In the genomic region with DNA sequence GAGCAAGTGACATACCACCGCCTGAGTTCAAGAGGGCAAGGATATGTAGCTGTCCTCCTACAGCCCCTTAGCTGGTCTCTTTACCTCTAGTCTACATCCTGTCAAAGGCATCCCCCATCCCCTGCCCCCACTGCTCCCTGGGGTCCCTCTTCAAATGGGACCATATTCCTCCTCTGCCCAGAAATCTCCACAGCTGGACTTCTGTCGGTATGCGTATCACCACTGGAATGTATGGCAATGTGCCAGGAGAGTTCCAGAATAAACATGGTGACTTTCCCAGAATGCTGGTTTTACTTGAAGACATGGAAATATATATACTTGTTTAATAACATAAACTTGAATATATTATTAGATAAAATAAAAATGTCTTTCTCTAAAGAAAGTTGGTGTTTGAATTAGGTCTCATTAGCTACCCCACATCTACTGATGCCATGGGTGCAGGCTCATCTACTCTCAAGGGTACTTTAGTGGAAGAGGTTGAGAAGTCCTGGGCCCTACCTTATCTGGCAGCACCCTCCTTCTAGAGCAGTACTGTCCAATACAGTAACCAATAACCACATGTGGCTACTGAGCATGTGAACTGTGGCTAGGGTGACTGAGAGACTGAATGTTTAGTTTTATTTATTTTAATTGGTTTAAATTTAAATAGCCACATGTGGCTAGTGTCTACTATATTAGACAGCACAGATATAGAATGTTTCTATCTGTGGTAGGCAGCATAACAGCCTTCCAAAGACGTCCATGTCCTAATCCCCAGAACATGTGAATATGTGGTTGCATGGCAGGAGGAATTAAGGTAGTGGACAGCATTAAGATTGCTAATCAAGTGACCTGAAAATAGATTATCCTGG, we compare ENCODE assay signal across 1 cellular context.
TF ChIP-seq lines count a peak whose summit lies in the region.

No MANE protein-coding gene starts in this region.

TF ChIP-seq in HepG2, 621 proteins besides CTCF, POLR2A, EP300 and RAD21 (continued from another document):
- TF ChIP-seq, protein P1, sequence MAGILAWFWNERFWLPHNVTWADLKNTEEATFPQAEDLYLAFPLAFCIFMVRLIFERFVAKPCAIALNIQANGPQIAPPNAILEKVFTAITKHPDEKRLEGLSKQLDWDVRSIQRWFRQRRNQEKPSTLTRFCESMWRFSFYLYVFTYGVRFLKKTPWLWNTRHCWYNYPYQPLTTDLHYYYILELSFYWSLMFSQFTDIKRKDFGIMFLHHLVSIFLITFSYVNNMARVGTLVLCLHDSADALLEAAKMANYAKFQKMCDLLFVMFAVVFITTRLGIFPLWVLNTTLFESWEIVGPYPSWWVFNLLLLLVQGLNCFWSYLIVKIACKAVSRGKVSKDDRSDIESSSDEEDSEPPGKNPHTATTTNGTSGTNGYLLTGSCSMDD (CRISPR knock-in tag; IDR thresholded peaks at IDR 0.05): no peak
- TF ChIP-seq, protein P2, sequence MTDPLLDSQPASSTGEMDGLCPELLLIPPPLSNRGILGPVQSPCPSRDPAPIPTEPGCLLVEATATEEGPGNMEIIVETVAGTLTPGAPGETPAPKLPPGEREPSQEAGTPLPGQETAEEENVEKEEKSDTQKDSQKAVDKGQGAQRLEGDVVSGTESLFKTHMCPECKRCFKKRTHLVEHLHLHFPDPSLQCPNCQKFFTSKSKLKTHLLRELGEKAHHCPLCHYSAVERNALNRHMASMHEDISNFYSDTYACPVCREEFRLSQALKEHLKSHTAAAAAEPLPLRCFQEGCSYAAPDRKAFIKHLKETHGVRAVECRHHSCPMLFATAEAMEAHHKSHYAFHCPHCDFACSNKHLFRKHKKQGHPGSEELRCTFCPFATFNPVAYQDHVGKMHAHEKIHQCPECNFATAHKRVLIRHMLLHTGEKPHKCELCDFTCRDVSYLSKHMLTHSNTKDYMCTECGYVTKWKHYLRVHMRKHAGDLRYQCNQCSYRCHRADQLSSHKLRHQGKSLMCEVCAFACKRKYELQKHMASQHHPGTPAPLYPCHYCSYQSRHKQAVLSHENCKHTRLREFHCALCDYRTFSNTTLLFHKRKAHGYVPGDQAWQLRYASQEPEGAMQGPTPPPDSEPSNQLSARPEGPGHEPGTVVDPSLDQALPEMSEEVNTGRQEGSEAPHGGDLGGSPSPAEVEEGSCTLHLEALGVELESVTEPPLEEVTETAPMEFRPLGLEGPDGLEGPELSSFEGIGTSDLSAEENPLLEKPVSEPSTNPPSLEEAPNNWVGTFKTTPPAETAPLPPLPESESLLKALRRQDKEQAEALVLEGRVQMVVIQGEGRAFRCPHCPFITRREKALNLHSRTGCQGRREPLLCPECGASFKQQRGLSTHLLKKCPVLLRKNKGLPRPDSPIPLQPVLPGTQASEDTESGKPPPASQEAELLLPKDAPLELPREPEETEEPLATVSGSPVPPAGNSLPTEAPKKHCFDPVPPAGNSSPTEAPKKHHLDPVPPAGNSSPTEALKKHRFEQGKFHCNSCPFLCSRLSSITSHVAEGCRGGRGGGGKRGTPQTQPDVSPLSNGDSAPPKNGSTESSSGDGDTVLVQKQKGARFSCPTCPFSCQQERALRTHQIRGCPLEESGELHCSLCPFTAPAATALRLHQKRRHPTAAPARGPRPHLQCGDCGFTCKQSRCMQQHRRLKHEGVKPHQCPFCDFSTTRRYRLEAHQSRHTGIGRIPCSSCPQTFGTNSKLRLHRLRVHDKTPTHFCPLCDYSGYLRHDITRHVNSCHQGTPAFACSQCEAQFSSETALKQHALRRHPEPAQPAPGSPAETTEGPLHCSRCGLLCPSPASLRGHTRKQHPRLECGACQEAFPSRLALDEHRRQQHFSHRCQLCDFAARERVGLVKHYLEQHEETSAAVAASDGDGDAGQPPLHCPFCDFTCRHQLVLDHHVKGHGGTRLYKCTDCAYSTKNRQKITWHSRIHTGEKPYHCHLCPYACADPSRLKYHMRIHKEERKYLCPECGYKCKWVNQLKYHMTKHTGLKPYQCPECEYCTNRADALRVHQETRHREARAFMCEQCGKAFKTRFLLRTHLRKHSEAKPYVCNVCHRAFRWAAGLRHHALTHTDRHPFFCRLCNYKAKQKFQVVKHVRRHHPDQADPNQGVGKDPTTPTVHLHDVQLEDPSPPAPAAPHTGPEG (CRISPR knock-in tag; IDR thresholded peaks at IDR 0.05): no peak
- TF ChIP-seq SMAD3 (CRISPR knock-in tag; IDR thresholded peaks at IDR 0.05) (no peak), ZNF75D (CRISPR knock-in tag; IDR thresholded peaks at IDR 0.05; ENCODE audit: borderline replicate concordance) (no peak), FOXK1 (CRISPR knock-in tag; IDR thresholded peaks at IDR 0.05; ENCODE audit: borderline replicate concordance, low read depth) (no peak)
TF ChIP-seq in HepG2: peak in this region for 0.
